Comparison of ENCODE assay signal across 36 cellular contexts in the genomic region with DNA sequence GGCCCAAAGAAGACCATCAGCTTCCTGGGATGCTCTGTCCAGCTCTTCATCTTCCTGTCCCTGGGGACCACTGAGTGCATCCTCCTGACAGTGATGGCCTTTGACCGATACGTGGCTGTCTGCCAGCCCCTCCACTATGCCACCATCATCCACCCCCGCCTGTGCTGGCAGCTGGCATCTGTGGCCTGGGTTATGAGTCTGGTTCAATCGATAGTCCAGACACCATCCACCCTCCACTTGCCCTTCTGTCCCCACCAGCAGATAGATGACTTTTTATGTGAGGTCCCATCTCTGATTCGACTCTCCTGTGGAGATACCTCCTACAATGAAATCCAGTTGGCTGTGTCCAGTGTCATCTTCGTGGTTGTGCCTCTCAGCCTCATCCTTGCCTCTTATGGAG. TPM values are rescaled to one million over a fixed set of nuclear protein-coding genes. Genes with fewer than 3 reads are reported as not detected.
"Had no signal": no experiment of that assay in that cellular context is flagged by ENCODE, and none has a peak within 500 bp of the region (broad histone marks: within the 10 kb centered on the region; RNA-seq: fewer than 3 reads in every experiment).

No MANE protein-coding gene starts in this region.

- H3K4me2 ChIP-seq: smooth muscle cell had no signal

- DNase-seq: naive thymus-derived CD4-positive, alpha-beta T cell; nucleus accumbens; pancreas; posterior cingulate gyrus; psoas muscle; right cardiac atrium; spleen; stimulated activated CD4-positive, alpha-beta T cell treated with anti-CD3 and anti-CD28 coated beads, Interleukin-12 subunit alpha, Interleukin-12 subunit beta, amount 100 ng/mL, for 4 hours; stimulated activated CD4-positive, alpha-beta T cell treated with anti-CD3 and anti-CD28 coated beads, Interleukin-1b, Interleukin-23, amount 100 ng/mL, for 48 hours; stimulated activated CD4-positive, alpha-beta T cell treated with anti-CD3 and anti-CD28 coated beads, Interleukin-4, amount 100 ng/mL, for 1 hour; stimulated activated CD4-positive, alpha-beta T cell treated with anti-CD3 and anti-CD28 coated beads, Interleukin-4, amount 100 ng/mL, for 4 hours; stimulated activated CD8-positive, alpha-beta memory T cell treated with anti-CD3 and anti-CD28 coated beads, Interleukin-4, amount 100 ng/mL, for 48 hours; stimulated activated naive B cell treated with anti-CD40 and anti-IgM and Interleukin-4, amounts not matched to agents 10 μg/mL and 1 μg/mL and 100 μg/mL, for 72 hours; stimulated activated naive CD4-positive, alpha-beta T cell treated with Interleukin-2 at 50 U/mL for 16 hours; stomach; thyroid gland; trophoblast cell; upper lobe of left lung had no signal

- H3K4me1 Mint-ChIP-seq: naive thymus-derived CD4-positive, alpha-beta T cell; nephron; neural crest cell had no signal

- FAIRE-seq: pancreas, urothelium cell line had no signal

- H3K9me3 ChIP-seq: neutrophil, pancreas, psoas muscle, spleen, stomach, thoracic aorta, thyroid gland, tibial nerve, upper lobe of left lung, vagina had no signal

- H3K4me3 ChIP-seq: pancreas, psoas muscle, skin epidermis, smooth muscle cell, spleen, stomach, thoracic aorta, thyroid gland, tibial nerve, upper lobe of left lung, vagina had no signal

- H3K27ac Mint-ChIP-seq: naive thymus-derived CD4-positive, alpha-beta T cell; nephron; progenitor cell of endocrine pancreas; stimulated activated naive B cell treated with anti-CD40 and anti-IgM and Interleukin-4, amounts not matched to agents 10 μg/mL and 1 μg/mL and 100 μg/mL, for 72 hours; stimulated activated naive CD8-positive, alpha-beta T cell treated with anti-CD3 and anti-CD28 coated beads, Interleukin-15, Interleukin-2, amounts not matched to agents 100 ng/mL and 50 ng/mL, for 24 hours had no signal

- H3K4me3 Mint-ChIP-seq: naive thymus-derived CD4-positive, alpha-beta T cell; nephron; neural crest cell; stimulated activated naive B cell treated with anti-CD40 and anti-IgM and Interleukin-4, amounts not matched to agents 10 μg/mL and 1 μg/mL and 100 μg/mL, for 72 hours; stimulated activated naive CD8-positive, alpha-beta T cell treated with anti-CD3 and anti-CD28 coated beads, Interleukin-15, Interleukin-2, amounts not matched to agents 100 ng/mL and 50 ng/mL, for 24 hours had no signal

- H3K4me1 ChIP-seq: psoas muscle, spleen, stomach, thyroid gland, tibial nerve, upper lobe of left lung, vagina had no signal

- H3K27ac ChIP-seq: neutrophil, psoas muscle, skin epidermis, spleen, stomach, thoracic aorta, thyroid gland, tibial nerve, upper lobe of left lung, vagina had no signal

- H3K9me3 Mint-ChIP-seq: naive thymus-derived CD4-positive, alpha-beta T cell; nephron; neural crest cell; stimulated activated naive B cell treated with anti-CD40 and anti-IgM and Interleukin-4, amounts not matched to agents 10 μg/mL and 1 μg/mL and 100 μg/mL, for 72 hours; stimulated activated naive CD8-positive, alpha-beta T cell treated with anti-CD3 and anti-CD28 coated beads, Interleukin-15, Interleukin-2, amounts not matched to agents 100 ng/mL and 50 ng/mL, for 24 hours had no signal

- H3K36me3 Mint-ChIP-seq: naive thymus-derived CD4-positive, alpha-beta T cell; stimulated activated naive B cell treated with anti-CD40 and anti-IgM and Interleukin-4, amounts not matched to agents 10 μg/mL and 1 μg/mL and 100 μg/mL, for 72 hours had no signal

- H3K36me3 ChIP-seq: neutrophil, pancreas, spleen, stomach, thoracic aorta, thyroid gland, tibial nerve, upper lobe of left lung, vagina had no signal

- H3K27me3 ChIP-seq: pancreas, thyroid gland, tibial nerve, upper lobe of left lung, vagina had no signal

- ATAC-seq: naive thymus-derived CD4-positive, alpha-beta T cell; psoas muscle; right cardiac atrium; sciatic nerve; stimulated activated naive B cell treated with anti-CD40 and anti-IgM and Interleukin-4, amounts not matched to agents 10 μg/mL and 1 μg/mL and 100 μg/mL, for 72 hours had no signal

RNA-seq across cellular contexts. Expression of a gene that starts 5.1 kb away (rescaled TPM):
- total RNA-seq: naive thymus-derived CD4-positive, alpha-beta T cell; neural crest cell; omental fat pad; osteocyte; pancreas; progenitor cell of endocrine pancreas; psoas muscle; renal cortical epithelial cell; right cardiac atrium; sciatic nerve; smooth muscle cell; spleen; stomach; subcutaneous adipose tissue; temporal lobe; thoracic aorta; thyroid gland; tibial nerve; upper lobe of left lung; ureter; vagina had no signal
- polyA plus RNA-seq: naive thymus-derived CD4-positive, alpha-beta T cell; pancreas; right cardiac atrium; smooth muscle cell; spleen; stomach had no signal

RNA-seq across cellular contexts. Expression of a gene that starts 5.2 kb away (rescaled TPM):
- total RNA-seq: naive thymus-derived CD4-positive, alpha-beta T cell; neural crest cell; omental fat pad; osteocyte; pancreas; progenitor cell of endocrine pancreas; psoas muscle; renal cortical epithelial cell; right cardiac atrium; sciatic nerve; smooth muscle cell; spleen; stomach; subcutaneous adipose tissue; temporal lobe; thoracic aorta; thyroid gland; tibial nerve; upper lobe of left lung; ureter; vagina had no signal
- polyA plus RNA-seq: naive thymus-derived CD4-positive, alpha-beta T cell; pancreas; psoas muscle; right cardiac atrium; smooth muscle cell; spleen; stomach had no signal

RNA-seq across cellular contexts. Expression of a gene that starts 22.9 kb away (rescaled TPM):
- total RNA-seq: naive thymus-derived CD4-positive, alpha-beta T cell; neural crest cell; omental fat pad; osteocyte; pancreas; progenitor cell of endocrine pancreas; psoas muscle; renal cortical epithelial cell; right cardiac atrium; sciatic nerve; smooth muscle cell; spleen; stomach; subcutaneous adipose tissue; temporal lobe; thoracic aorta; thyroid gland; tibial nerve; upper lobe of left lung; ureter; vagina had no signal
- polyA plus RNA-seq: naive thymus-derived CD4-positive, alpha-beta T cell; pancreas; psoas muscle; right cardiac atrium; smooth muscle cell; spleen; stomach had no signal

RNA-seq across cellular contexts. Expression of a gene that starts 25.7 kb away (rescaled TPM):
- total RNA-seq: naive thymus-derived CD4-positive, alpha-beta T cell; neural crest cell; omental fat pad; osteocyte; pancreas; progenitor cell of endocrine pancreas; psoas muscle; renal cortical epithelial cell; right cardiac atrium; smooth muscle cell; spleen; subcutaneous adipose tissue; temporal lobe; thoracic aorta; thyroid gland; ureter; vagina had no signal
- polyA plus RNA-seq: naive thymus-derived CD4-positive, alpha-beta T cell; pancreas; psoas muscle; right cardiac atrium; smooth muscle cell; spleen; stomach had no signal

RNA-seq across cellular contexts. Expression of a gene that starts 47.3 kb away (rescaled TPM):
- total RNA-seq: naive thymus-derived CD4-positive, alpha-beta T cell; neural crest cell; omental fat pad; osteocyte; pancreas; progenitor cell of endocrine pancreas; psoas muscle; renal cortical epithelial cell; right cardiac atrium; sciatic nerve; smooth muscle cell; spleen; stomach; subcutaneous adipose tissue; temporal lobe; thoracic aorta; thyroid gland; tibial nerve; upper lobe of left lung; ureter; vagina had no signal
- polyA plus RNA-seq: naive thymus-derived CD4-positive, alpha-beta T cell; pancreas; psoas muscle; right cardiac atrium; smooth muscle cell; spleen; stomach had no signal
